12 cellular contexts compared by ENCODE assay signal in genomic region chr3:73546961-73547360, GRCh38.
DNase-seq lines count a peak whose midpoint lies in the region.
"Had no signal": no experiment of that assay in that cellular context is flagged by ENCODE, and none has a peak within 500 bp of the region (broad histone marks: within the 10 kb centered on the region; RNA-seq: fewer than 3 reads in every experiment).

No MANE protein-coding gene starts in this region.

- DNase-seq in GM03348 (ENCODE audit: low spot score) = peak; percentile 87
- DNase-seq in astrocyte of the hippocampus (ENCODE audit: low read depth, low spot score) = peak; percentile 90
- DNase-seq in glomerular visceral epithelial cell (ENCODE audit: extremely low spot score) = peak; percentile 72
- DNase-seq in MV-4-11 (lab: John Stamatoyannopoulos, UW) = no peak
- DNase-seq in activated gamma-delta T cell treated with Interleukin-2 at 50 U/mL for 16 hours = no peak
- no peak for DNase-seq in occipital lobe (lab: John Stamatoyannopoulos, UW)
- DNase-seq in NCI-H1694 (lab: John Stamatoyannopoulos, UW) = no peak
- DNase-seq: activated CD4-positive, alpha-beta T cell treated with anti-CD3 and anti-CD28 coated beads for 48 hours; stimulated activated naive CD8-positive, alpha-beta T cell treated with anti-CD3 and anti-CD28 coated beads, Interleukin-15, Interleukin-2, amounts not matched to agents 100 U/mL and 50 U/mL, for 24 hours had no signal

- H3K9me3 ChIP-seq in stomach smooth muscle (ENCODE audit: control insufficient read depth in 2 of 2, low read length in 2 of 2) = no peaks in the 10 kb centered on the region
- H3K9me3 ChIP-seq: SJSA1 had no signal

- H3K4me3 ChIP-seq in stomach smooth muscle (ENCODE audit: low read length in 2 of 2) = no peak overlapping the region
- H3K4me3 ChIP-seq: K562, SJSA1 had no signal

- H3K4me1 ChIP-seq in stomach smooth muscle (ENCODE audit: control insufficient read depth, insufficient read depth, low read length) = peaks cover 44% of the 10 kb centered on the region

- H3K27ac ChIP-seq in stomach smooth muscle (ENCODE audit: low read length) = peak overlapping the region; percentile 70
- H3K27ac ChIP-seq: SJSA1 had no signal

- H3K36me3 ChIP-seq in stomach smooth muscle (ENCODE audit: control insufficient read depth in 2 of 2, insufficient read depth in 2 of 2, low read length in 2 of 2) = no peaks in the 10 kb centered on the region
- H3K36me3 ChIP-seq: SJSA1 had no signal

- H3K27me3 ChIP-seq in stomach smooth muscle (ENCODE audit: control insufficient read depth in 1 of 2, insufficient read depth in 2 of 2, low read length in 2 of 2) = no peaks in the 10 kb centered on the region
- H3K27me3 ChIP-seq: SJSA1 had no signal

- H3K9ac ChIP-seq in stomach smooth muscle (ENCODE audit: low read length in 2 of 2) = no peak overlapping the region

Comparison
In these comparisons a context has a peak if more than half of its experiments do, and no peak if none do; other contexts are left out.
1. DNase-seq: peak in GM03348 (single experiment), astrocyte of the hippocampus (single experiment) and glomerular visceral epithelial cell (single experiment); none in MV-4-11 (single experiment), activated gamma-delta T cell treated with Interleukin-2 at 50 U/mL for 16 hours (single experiment), occipital lobe (single experiment) and NCI-H1694 (single experiment).